ENCODE assay signal across 18 cellular contexts in genomic region chr10:4633776-4634175, GRCh38.
A peak's percentile ranks its signal among the peaks of the same experiment; 100 is the strongest.
DNase-seq lines count a peak whose midpoint lies in the region; ATAC-seq and TF ChIP-seq lines count a peak whose summit lies in the region.
"Had no signal": no experiment of that assay in that cellular context is flagged by ENCODE, and none has a peak within 500 bp of the region (broad histone marks: within the 10 kb centered on the region; RNA-seq: fewer than 3 reads in every experiment).

No MANE protein-coding gene starts in this region.

- H3K27me3 Mint-ChIP-seq in nephron progenitor cell (ENCODE audit: low read depth, poor library complexity): no peaks in the 10 kb centered on the region
- H3K27me3 Mint-ChIP-seq in type B pancreatic cell: no peaks in the 10 kb centered on the region
- no peaks in the 10 kb centered on the region for H3K27me3 Mint-ChIP-seq in chondrocyte (ENCODE audit: low read depth)
- H3K27me3 Mint-ChIP-seq: CD4-positive, CD25-positive, alpha-beta regulatory T cell had no signal

- no peaks in the 10 kb centered on the region for H3F3A ChIP-seq in SK-N-SH (replicated peaks; ENCODE audit: insufficient read depth)

- H3K4me3 Mint-ChIP-seq in nephron progenitor cell: no peak overlapping the region
- peak overlapping the region; percentile 68 for H3K4me3 Mint-ChIP-seq in type B pancreatic cell
- H3K4me3 Mint-ChIP-seq in chondrocyte (ENCODE audit: unreplicated experiment): no peak overlapping the region
- H3K4me3 Mint-ChIP-seq: B cell; CD4-positive, CD25-positive, alpha-beta regulatory T cell; CD8-positive, alpha-beta T cell; H9 had no signal

- H4K20me1 ChIP-seq in SK-N-SH (ENCODE audit: insufficient read depth): no peaks in the 10 kb centered on the region
- H4K20me1 ChIP-seq: BLaER1 had no signal

- DNase-seq in SK-N-SH (no peak), dermis blood vessel endothelial cell (peak; percentile 62), nephron progenitor cell (no peak), type B pancreatic cell (ENCODE audit: extremely low spot score, unreplicated experiment) (no peak), chondrocyte (ENCODE audit: low spot score) (no peak), SIG-M5 treated with dmso at 0.1 percent for 504 hours (lab: John Stamatoyannopoulos, UW; ENCODE audit: unreplicated experiment) (no peak)
- DNase-seq in activated naive CD4-positive, alpha-beta T cell treated with anti-CD3 and anti-CD28 coated beads, Interleukin-2, amount 50 U/mL, for 16 hours: no peak
- DNase-seq: Caco-2; CD4-positive, CD25-positive, alpha-beta regulatory T cell; CD8-positive, alpha-beta T cell; DND-41; H9 had no signal

- H3K36me3 Mint-ChIP-seq in nephron progenitor cell (ENCODE audit: low read depth) (no peaks in the 10 kb centered on the region), type B pancreatic cell (no peaks in the 10 kb centered on the region), chondrocyte (ENCODE audit: low read depth) (no peaks in the 10 kb centered on the region)
- H3K36me3 Mint-ChIP-seq: CD4-positive, CD25-positive, alpha-beta regulatory T cell; CD8-positive, alpha-beta T cell had no signal

- no peaks in the 10 kb centered on the region for H3K9me3 ChIP-seq in SK-N-SH
- H3K9me3 ChIP-seq: BLaER1, Caco-2 had no signal

- no peak overlapping the region for H3K27ac ChIP-seq in SK-N-SH (ENCODE audit: low read depth in 2 of 2, low read length in 1 of 2)
- H3K27ac ChIP-seq: 22Rv1, BLaER1, C4-2B had no signal

- 93% methylated on average over 8 of the region's 8 CpGs for WGBS in SK-N-SH (ENCODE audit: low lambda C conversion rate)

- POLR2A ChIA-PET in SK-N-SH (lab: Yijun Ruan, JAX): no interaction called here

- TF ChIP-seq CTCF in SK-N-SH (IDR thresholded peaks at IDR 0.05) (no peak), nephron progenitor cell (IDR thresholded peaks at IDR 0.05) (no peak), type B pancreatic cell (conservative IDR thresholded peaks at IDR 0.05) (no peak), chondrocyte (IDR thresholded peaks at IDR 0.05) (no peak)

- no peak overlapping the region for H3K4me2 ChIP-seq in SK-N-SH
- H3K4me2 ChIP-seq: BLaER1 had no signal

- H3K9me2 ChIP-seq in SK-N-SH: no peaks in the 10 kb centered on the region

- peaks cover 34% of the 10 kb centered on the region for H3K4me1 Mint-ChIP-seq in nephron progenitor cell
- peaks cover 11% of the 10 kb centered on the region for H3K4me1 Mint-ChIP-seq in type B pancreatic cell (ENCODE audit: unreplicated experiment)
- no peaks in the 10 kb centered on the region for H3K4me1 Mint-ChIP-seq in chondrocyte (ENCODE audit: low read depth)

- H3K27me3 ChIP-seq in SK-N-SH (ENCODE audit: insufficient read depth): no peaks in the 10 kb centered on the region
- H3K27me3 ChIP-seq: BLaER1 had no signal

- H3K79me2 ChIP-seq in SK-N-SH (ENCODE audit: insufficient read depth): no peaks in the 10 kb centered on the region

- TF ChIP-seq EP300 in SK-N-SH (IDR thresholded peaks at IDR 0.05; ENCODE audit: borderline replicate concordance in 1 of 2, low read depth in 1 of 2, low read length in 1 of 2): no peak

- ATAC-seq in SK-N-SH treated with all-trans-retinoic acid at 6 μM for 48 hours: no peak
- ATAC-seq: CD8-positive, alpha-beta T cell; HCT116 had no signal

- H2AFZ ChIP-seq in SK-N-SH (ENCODE audit: low read depth): peak overlapping the region; percentile 49; the same call in 1 of the 2 replicates

- CTCF ChIA-PET in SK-N-SH (lab: Yijun Ruan, JAX): no interaction called here

- no peaks in the 10 kb centered on the region for H3K36me3 ChIP-seq in SK-N-SH (replicated peaks in 1 of 2; ENCODE audit: control insufficient read depth in 1 of 2, insufficient read depth in 2 of 2, low read length in 1 of 2)
- H3K36me3 ChIP-seq: BLaER1 had no signal

- no peaks in the 10 kb centered on the region; a peak in 1 of 4 replicates for H3K4me1 ChIP-seq in SK-N-SH (ENCODE audit: control insufficient read depth in 1 of 2, insufficient read depth in 2 of 2, low read depth in 1 of 2, low read length in 1 of 2)
- H3K4me1 ChIP-seq: BLaER1, Caco-2 had no signal

- H3K4me3 ChIP-seq in SK-N-SH (ENCODE audit: low read depth in 2 of 2, low read length in 1 of 2): no peak overlapping the region
- H3K4me3 ChIP-seq: BLaER1 had no signal

- H3K27ac Mint-ChIP-seq in nephron progenitor cell: peak overlapping the region; percentile 58
- H3K27ac Mint-ChIP-seq in type B pancreatic cell: peak overlapping the region; percentile 98
- H3K27ac Mint-ChIP-seq in chondrocyte (ENCODE audit: unreplicated experiment): no peak overlapping the region
- H3K27ac Mint-ChIP-seq: B cell; CD4-positive, CD25-positive, alpha-beta regulatory T cell; CD8-positive, alpha-beta T cell; H9 had no signal

- peaks cover 4% of the 10 kb centered on the region for H3K9me3 Mint-ChIP-seq in nephron progenitor cell
- peaks cover 11% of the 10 kb centered on the region for H3K9me3 Mint-ChIP-seq in type B pancreatic cell
- H3K9me3 Mint-ChIP-seq in chondrocyte (ENCODE audit: low read depth): no peaks in the 10 kb centered on the region
- H3K9me3 Mint-ChIP-seq: CD8-positive, alpha-beta T cell; H9 had no signal

- TF ChIP-seq RAD21 in SK-N-SH (IDR thresholded peaks at IDR 0.05; ENCODE audit: low read length): no peak

- no peak overlapping the region for H3K9ac ChIP-seq in SK-N-SH
- H3K9ac ChIP-seq: BLaER1 had no signal

TF ChIP-seq in SK-N-SH, 30 proteins besides CTCF, POLR2A, EP300 and RAD21:
- TF ChIP-seq, protein P1, sequence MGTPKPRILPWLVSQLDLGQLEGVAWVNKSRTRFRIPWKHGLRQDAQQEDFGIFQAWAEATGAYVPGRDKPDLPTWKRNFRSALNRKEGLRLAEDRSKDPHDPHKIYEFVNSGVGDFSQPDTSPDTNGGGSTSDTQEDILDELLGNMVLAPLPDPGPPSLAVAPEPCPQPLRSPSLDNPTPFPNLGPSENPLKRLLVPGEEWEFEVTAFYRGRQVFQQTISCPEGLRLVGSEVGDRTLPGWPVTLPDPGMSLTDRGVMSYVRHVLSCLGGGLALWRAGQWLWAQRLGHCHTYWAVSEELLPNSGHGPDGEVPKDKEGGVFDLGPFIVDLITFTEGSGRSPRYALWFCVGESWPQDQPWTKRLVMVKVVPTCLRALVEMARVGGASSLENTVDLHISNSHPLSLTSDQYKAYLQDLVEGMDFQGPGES (IDR thresholded peaks at IDR 0.05; ENCODE audit: low read depth, low read length): no peak
- no peak for TF ChIP-seq NRF1 (IDR thresholded peaks at IDR 0.05; ENCODE audit: low read depth, low read length)

TF ChIP-seq in SK-N-SH treated with all-trans-retinoic acid at 6 μM for 48 hours, 23 proteins besides CTCF, POLR2A, EP300 and RAD21:
- no peak for TF ChIP-seq BACH2 (CRISPR knock-in tag; IDR thresholded peaks at IDR 0.05; ENCODE audit: borderline replicate concordance)
